13 cellular contexts compared by ENCODE assay signal in the genomic region with DNA sequence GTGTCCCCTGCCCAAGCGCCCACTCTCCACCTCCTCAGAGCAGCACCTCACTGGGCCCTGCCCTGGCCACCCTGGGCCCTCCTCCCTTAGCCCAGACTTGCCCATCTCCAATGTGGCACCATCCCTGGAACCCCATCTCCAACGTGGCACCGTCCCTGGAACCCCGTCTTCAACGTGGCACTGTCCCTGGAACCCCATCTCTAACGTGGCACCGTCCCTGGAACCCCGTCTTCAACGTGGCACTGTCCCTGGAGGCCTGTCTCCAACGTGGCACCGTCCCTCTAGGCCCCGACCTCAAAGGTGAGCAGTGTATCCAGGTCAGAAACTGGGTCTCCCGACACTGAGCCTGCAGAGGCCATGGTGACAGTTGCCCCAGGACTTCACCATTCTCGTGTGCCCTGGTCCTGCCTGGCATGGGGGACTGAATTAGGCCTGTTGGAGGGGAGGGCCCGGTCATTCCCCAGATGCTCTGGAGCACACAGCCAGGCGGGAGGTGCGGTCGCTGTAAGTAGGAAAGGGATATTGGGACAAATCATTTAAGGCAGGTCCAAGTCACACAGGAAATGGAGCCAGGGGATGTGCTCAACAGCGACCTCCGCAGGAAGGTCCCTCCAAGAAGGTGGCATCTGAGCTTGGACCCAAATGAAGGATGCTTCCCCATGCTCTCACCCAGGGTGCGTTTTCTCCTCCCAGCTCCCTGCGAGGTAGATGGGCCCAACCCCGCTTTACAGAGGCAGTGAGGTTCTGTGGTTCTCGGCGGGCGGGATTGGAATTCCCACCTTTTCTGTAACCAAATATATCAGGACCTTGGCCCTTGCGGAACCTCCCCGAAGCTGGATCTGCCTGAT. TPM values are rescaled to one million over a fixed set of nuclear protein-coding genes. Genes with fewer than 3 reads are reported as not detected.
DNase-seq lines count a peak whose midpoint lies in the region; ATAC-seq and TF ChIP-seq lines count a peak whose summit lies in the region.
"Had no signal": no experiment of that assay in that cellular context is flagged by ENCODE, and none has a peak within 500 bp of the region (broad histone marks: within the 10 kb centered on the region; RNA-seq: fewer than 3 reads in every experiment).

No MANE protein-coding gene starts in this region.

- H3K27me3 Mint-ChIP-seq in HFFc6 (ENCODE audit: insufficient read depth) = peaks cover 8% of the 10 kb centered on the region
- H3K27me3 Mint-ChIP-seq in chondrocyte (ENCODE audit: low read depth) = no peaks in the 10 kb centered on the region

- H2BK12ac ChIP-seq in neuronal stem cell (ENCODE audit: low read length) = no peak overlapping the region

- peak overlapping the region; percentile 92 for H2AK5ac ChIP-seq in neuronal stem cell (ENCODE audit: low read depth, low read length)

- no peak overlapping the region for H3K18ac ChIP-seq in neuronal stem cell (ENCODE audit: low read length)

- peaks cover 13% of the 10 kb centered on the region for H3K79me1 ChIP-seq in neuronal stem cell (ENCODE audit: low read depth, low read length)

- H3K4me1 Mint-ChIP-seq in HFFc6 (ENCODE audit: low read depth) (peaks cover 40% of the 10 kb centered on the region), chondrocyte (ENCODE audit: low read depth) (peaks cover 47% of the 10 kb centered on the region)

- no CpG with 5 or more reads among the region's 28 CpGs for WGBS in neuronal stem cell (ENCODE audit: extremely low coverage in 2 of 2, insufficient read length in 2 of 2, insufficient replicate concordance in 1 of 2), 2 donors

- peaks cover 0 to 2% of the 10 kb centered on the region in 2 donors for H3K9me3 ChIP-seq in neuronal stem cell (replicated peaks in 1 of 2; ENCODE audit: control insufficient read depth in 2 of 2, insufficient read depth in 1 of 2, low read depth in 1 of 2, low read length in 2 of 2)
- H3K9me3 ChIP-seq: Peyer's patch, thyroid gland had no signal

- H3K36me3 Mint-ChIP-seq in HFFc6 (ENCODE audit: low read depth) = no peaks in the 10 kb centered on the region
- H3K36me3 Mint-ChIP-seq in chondrocyte (ENCODE audit: low read depth) = peaks cover 5% of the 10 kb centered on the region

- no peak overlapping the region for H2BK5ac ChIP-seq in neuronal stem cell (ENCODE audit: low read length)

- peak overlapping the region; percentile 93 for H2BK15ac ChIP-seq in neuronal stem cell (ENCODE audit: low read length)

- ATAC-seq in HG03442 (IDR thresholded peaks at IDR 0.05; ENCODE audit: unreplicated experiment) = no peak

- H3K4me3 ChIP-seq in neuronal stem cell (ENCODE audit: low read length in 2 of 2) = no peak overlapping the region
- H3K4me3 ChIP-seq: Peyer's patch, thyroid gland had no signal

- H3K27ac Mint-ChIP-seq in HFFc6 (no peak overlapping the region), chondrocyte (ENCODE audit: unreplicated experiment) (no peak overlapping the region)
- H3K27ac Mint-ChIP-seq: nephron progenitor cell had no signal

- no peaks in the 10 kb centered on the region for H3K36me3 ChIP-seq in neuronal stem cell (replicated peaks in 1 of 2; ENCODE audit: control insufficient read depth in 2 of 2, insufficient read depth in 2 of 2, low read length in 2 of 2)
- H3K36me3 ChIP-seq: thyroid gland had no signal

- H2BK120ac ChIP-seq in neuronal stem cell (ENCODE audit: low read depth, low read length) = no peak overlapping the region

- H3K9me3 Mint-ChIP-seq in HFFc6 (no peaks in the 10 kb centered on the region), chondrocyte (ENCODE audit: low read depth) (no peaks in the 10 kb centered on the region)
- H3K9me3 Mint-ChIP-seq: nephron progenitor cell had no signal

- H3K4me1 ChIP-seq in neuronal stem cell (ENCODE audit: control insufficient read depth in 2 of 2, insufficient read depth in 1 of 2, low read depth in 1 of 2, low read length in 2 of 2) = peaks cover 6 to 7% of the 10 kb centered on the region in 2 donors

- H3K27ac ChIP-seq in neuronal stem cell (replicated peaks; ENCODE audit: low read length) = no peak overlapping the region
- H3K27ac ChIP-seq: Peyer's patch, thyroid gland had no signal

- DNase-seq in HFFc6 = no peak
- DNase-seq in chondrocyte (ENCODE audit: low spot score) = peak; percentile 88
- DNase-seq in neuronal stem cell (ENCODE audit: low spot score) = no peak
- no peak for DNase-seq in HT-29 (ENCODE audit: low spot score)
- DNase-seq in DMS153 (lab: John Stamatoyannopoulos, UW) = no peak
- no peak for DNase-seq in SHP77 treated with DMSO at 0.1 percent for 48 hours (lab: John Stamatoyannopoulos, UW)
- DNase-seq: activated CD4-positive, alpha-beta T cell treated with anti-CD3 and anti-CD28 coated beads, Interleukin-2, amount 50 U/mL, for 1 hour; nephron progenitor cell; T-helper 2 cell had no signal

- TF ChIP-seq CTCF in GM12872 (IDR thresholded peaks at IDR 0.05; ENCODE audit: insufficient read depth, low read depth, low read length) (peak; percentile 38; the same call in 1 of the 3 replicates), HFFc6 (IDR thresholded peaks at IDR 0.05) (peak; percentile 46; the same call in 1 of the 2 replicates), chondrocyte (IDR thresholded peaks at IDR 0.05) (peak; percentile 35)

- no peak overlapping the region for H3K23ac ChIP-seq in neuronal stem cell (ENCODE audit: low read depth, low read length, poor library complexity)

- no peak overlapping the region for H3K4me2 ChIP-seq in neuronal stem cell (ENCODE audit: insufficient read depth, low read length, poor library complexity, severe bottlenecking)

- H2AFZ ChIP-seq in neuronal stem cell (ENCODE audit: low read length) = no peak overlapping the region

- no peak overlapping the region for H3K4me3 Mint-ChIP-seq in HFFc6
- no peak overlapping the region for H3K4me3 Mint-ChIP-seq in chondrocyte (ENCODE audit: unreplicated experiment)
- H3K4me3 Mint-ChIP-seq: nephron progenitor cell had no signal

- H3K9ac ChIP-seq in neuronal stem cell (ENCODE audit: low read depth, low read length, poor library complexity) = no peak overlapping the region

- H4K91ac ChIP-seq in neuronal stem cell (ENCODE audit: low read depth, low read length, poor library complexity) = no peak overlapping the region

- peaks cover 0 to 5% (median 0%) of the 10 kb centered on the region in 3 experiments for H3K27me3 ChIP-seq in neuronal stem cell (ENCODE audit: control insufficient read depth in 3 of 3, insufficient read depth in 3 of 3, low read depth in 1 of 3, low read length in 3 of 3)
- H3K27me3 ChIP-seq: Peyer's patch, thyroid gland had no signal

- H3K4ac ChIP-seq in neuronal stem cell (ENCODE audit: low read length) = no peak overlapping the region

- H4K8ac ChIP-seq in neuronal stem cell (ENCODE audit: low read depth, low read length) = no peak overlapping the region

- no peak overlapping the region for H3K14ac ChIP-seq in neuronal stem cell (ENCODE audit: low read length)

RNA-seq across cellular contexts. Expression of a gene that starts 2.4 kb away (rescaled TPM):
- total RNA-seq in HFFc6 (2021; fragmentation: NEBNext Ultra II Directional; extraction: Animal tissue kit (Norgen Biotek cat#: 25700)) = 100 to 1,000 TPM; 212 to 240 (median 229) TPM
- total RNA-seq in chondrocyte = 935 to 3,230 TPM (median 949 TPM) in 3 replicates
- polyA plus RNA-seq in neuronal stem cell (2013, experiment 1 of 2) = 48.8 TPM
- polyA plus RNA-seq in neuronal stem cell (2013, experiment 2 of 2) = 46.1 TPM
- total RNA-seq in HT-29 (2014; rRNA removed; shearing (Covaris generic)) = 1,063 and 1,119 TPM in 2 replicates

RNA-seq across cellular contexts. Expression of a gene that starts 15.7 kb away (rescaled TPM):
- under 1 TPM; 0.21 to 0.71 (median 0.45) TPM for total RNA-seq in HFFc6 (2021; fragmentation: NEBNext Ultra II Directional; extraction: Animal tissue kit (Norgen Biotek cat#: 25700))
- total RNA-seq in chondrocyte = 39.8 to 159 TPM (median 41.2 TPM) in 3 replicates
- 0.40 TPM for polyA plus RNA-seq in neuronal stem cell (2013, experiment 1 of 2)
- polyA plus RNA-seq in neuronal stem cell (2013, experiment 2 of 2) = 0.39 TPM
- 2.8 and 4.1 TPM in 2 replicates for total RNA-seq in HT-29 (2014; rRNA removed; shearing (Covaris generic))
